ENCODE assay signal across 1 cellular context in genomic region chr21:14766241-14766640, GRCh38.
A peak's percentile ranks its signal among the peaks of the same experiment; 100 is the strongest.
TF ChIP-seq lines count a peak whose summit lies in the region.

No MANE protein-coding gene starts in this region.

TF ChIP-seq in K562, 482 proteins besides CTCF, POLR2A, EP300 and RAD21:
- TF ChIP-seq, protein P1, sequence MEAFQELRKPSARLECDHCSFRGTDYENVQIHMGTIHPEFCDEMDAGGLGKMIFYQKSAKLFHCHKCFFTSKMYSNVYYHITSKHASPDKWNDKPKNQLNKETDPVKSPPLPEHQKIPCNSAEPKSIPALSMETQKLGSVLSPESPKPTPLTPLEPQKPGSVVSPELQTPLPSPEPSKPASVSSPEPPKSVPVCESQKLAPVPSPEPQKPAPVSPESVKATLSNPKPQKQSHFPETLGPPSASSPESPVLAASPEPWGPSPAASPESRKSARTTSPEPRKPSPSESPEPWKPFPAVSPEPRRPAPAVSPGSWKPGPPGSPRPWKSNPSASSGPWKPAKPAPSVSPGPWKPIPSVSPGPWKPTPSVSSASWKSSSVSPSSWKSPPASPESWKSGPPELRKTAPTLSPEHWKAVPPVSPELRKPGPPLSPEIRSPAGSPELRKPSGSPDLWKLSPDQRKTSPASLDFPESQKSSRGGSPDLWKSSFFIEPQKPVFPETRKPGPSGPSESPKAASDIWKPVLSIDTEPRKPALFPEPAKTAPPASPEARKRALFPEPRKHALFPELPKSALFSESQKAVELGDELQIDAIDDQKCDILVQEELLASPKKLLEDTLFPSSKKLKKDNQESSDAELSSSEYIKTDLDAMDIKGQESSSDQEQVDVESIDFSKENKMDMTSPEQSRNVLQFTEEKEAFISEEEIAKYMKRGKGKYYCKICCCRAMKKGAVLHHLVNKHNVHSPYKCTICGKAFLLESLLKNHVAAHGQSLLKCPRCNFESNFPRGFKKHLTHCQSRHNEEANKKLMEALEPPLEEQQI (IDR thresholded peaks at IDR 0.05) = peak; percentile 79; the same call in 1 of the 2 replicates
- TF ChIP-seq ZNF277 (CRISPR knock-in tag; IDR thresholded peaks at IDR 0.05; ENCODE audit: borderline replicate concordance) = no peak
- peak in 1 of 3 experiments; percentile 65 for TF ChIP-seq YY1 (IDR thresholded peaks at IDR 0.05; ENCODE audit: borderline replicate concordance in 1 of 3, control insufficient read depth in 1 of 3, extremely low read depth in 1 of 3, insufficient read depth in 3 of 3, insufficient read length in 1 of 3, insufficient replicate concordance in 2 of 3, low read depth in 1 of 3, low read length in 2 of 3)
- no peak for TF ChIP-seq ZNF445 (CRISPR knock-in tag; IDR thresholded peaks at IDR 0.05; ENCODE audit: low read depth)
- TF ChIP-seq ZNF140 (CRISPR knock-in tag; IDR thresholded peaks at IDR 0.05) = no peak
- TF ChIP-seq CXXC5 (CRISPR knock-in tag; IDR thresholded peaks at IDR 0.05) = 0 out of 2 replicates have a peak, but pooled peaks have one; percentile 13
- TF ChIP-seq SETDB1 (IDR thresholded peaks at IDR 0.05; ENCODE audit: low read length) = no peak
- TF ChIP-seq, protein P2, sequence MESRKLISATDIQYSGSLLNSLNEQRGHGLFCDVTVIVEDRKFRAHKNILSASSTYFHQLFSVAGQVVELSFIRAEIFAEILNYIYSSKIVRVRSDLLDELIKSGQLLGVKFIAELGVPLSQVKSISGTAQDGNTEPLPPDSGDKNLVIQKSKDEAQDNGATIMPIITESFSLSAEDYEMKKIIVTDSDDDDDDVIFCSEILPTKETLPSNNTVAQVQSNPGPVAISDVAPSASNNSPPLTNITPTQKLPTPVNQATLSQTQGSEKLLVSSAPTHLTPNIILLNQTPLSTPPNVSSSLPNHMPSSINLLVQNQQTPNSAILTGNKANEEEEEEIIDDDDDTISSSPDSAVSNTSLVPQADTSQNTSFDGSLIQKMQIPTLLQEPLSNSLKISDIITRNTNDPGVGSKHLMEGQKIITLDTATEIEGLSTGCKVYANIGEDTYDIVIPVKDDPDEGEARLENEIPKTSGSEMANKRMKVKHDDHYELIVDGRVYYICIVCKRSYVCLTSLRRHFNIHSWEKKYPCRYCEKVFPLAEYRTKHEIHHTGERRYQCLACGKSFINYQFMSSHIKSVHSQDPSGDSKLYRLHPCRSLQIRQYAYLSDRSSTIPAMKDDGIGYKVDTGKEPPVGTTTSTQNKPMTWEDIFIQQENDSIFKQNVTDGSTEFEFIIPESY (CRISPR knock-in tag; IDR thresholded peaks at IDR 0.05) = peak; percentile 52; the same call in 1 of the 2 replicates
- TF ChIP-seq CC2D1A (IDR thresholded peaks at IDR 0.05) = peak; percentile 41; the same call in 1 of the 2 replicates
- no peak for TF ChIP-seq POLR2AphosphoS5 (IDR thresholded peaks at IDR 0.05; ENCODE audit: control insufficient read depth, insufficient read depth, low read depth, low read length)
- TF ChIP-seq, protein P3, sequence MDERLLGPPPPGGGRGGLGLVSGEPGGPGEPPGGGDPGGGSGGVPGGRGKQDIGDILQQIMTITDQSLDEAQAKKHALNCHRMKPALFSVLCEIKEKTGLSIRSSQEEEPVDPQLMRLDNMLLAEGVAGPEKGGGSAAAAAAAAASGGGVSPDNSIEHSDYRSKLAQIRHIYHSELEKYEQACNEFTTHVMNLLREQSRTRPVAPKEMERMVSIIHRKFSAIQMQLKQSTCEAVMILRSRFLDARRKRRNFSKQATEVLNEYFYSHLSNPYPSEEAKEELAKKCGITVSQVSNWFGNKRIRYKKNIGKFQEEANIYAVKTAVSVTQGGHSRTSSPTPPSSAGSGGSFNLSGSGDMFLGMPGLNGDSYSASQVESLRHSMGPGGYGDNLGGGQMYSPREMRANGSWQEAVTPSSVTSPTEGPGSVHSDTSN (CRISPR knock-in tag; IDR thresholded peaks at IDR 0.05; ENCODE audit: low read depth) = no peak
- TF ChIP-seq, protein P3 (tag; conservative IDR thresholded peaks at IDR 0.05; ENCODE audit: low read depth) = no peak
